17 cellular contexts compared by ENCODE assay signal in the genomic region with DNA sequence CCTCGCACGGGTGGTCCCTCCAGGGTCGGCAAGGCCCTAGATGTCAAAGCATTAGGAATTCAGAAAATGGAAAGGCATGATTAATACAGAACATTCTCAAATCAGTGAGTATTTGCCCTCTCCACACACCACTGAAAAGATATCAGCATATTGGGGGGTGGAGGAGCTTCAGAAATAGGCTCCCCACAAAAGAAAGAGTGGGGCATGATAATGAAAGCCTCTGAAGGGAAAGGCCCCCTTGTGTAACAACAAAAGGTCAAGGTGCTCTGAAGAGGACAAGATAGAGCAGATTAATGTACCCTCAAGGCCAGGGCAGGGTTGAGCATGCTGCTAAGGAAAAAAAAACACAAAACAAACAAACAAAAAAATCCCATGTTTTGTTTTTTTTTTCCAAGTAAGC. TPM values are rescaled to one million over a fixed set of nuclear protein-coding genes. Genes with fewer than 3 reads are reported as not detected.
DNase-seq lines count a peak whose midpoint lies in the region; ATAC-seq and TF ChIP-seq lines count a peak whose summit lies in the region.
"Had no signal": no experiment of that assay in that cellular context is flagged by ENCODE, and none has a peak within 500 bp of the region (broad histone marks: within the 10 kb centered on the region; RNA-seq: fewer than 3 reads in every experiment).

No MANE protein-coding gene starts in this region.

- ATAC-seq in thoracic aorta (ENCODE audit: insufficient number of reproducible peaks, low FRiP score, low read depth) (peak; percentile 1), HG02759 (IDR thresholded peaks at IDR 0.05; ENCODE audit: unreplicated experiment) (no peak)
- no peak for ATAC-seq in naive thymus-derived CD8-positive, alpha-beta T cell
- ATAC-seq: left lobe of liver had no signal

- H3K27ac Mint-ChIP-seq in MCF 10A (ENCODE audit: low read depth, unreplicated experiment) (no peak overlapping the region), nephron progenitor cell (peak overlapping the region; percentile 10)
- H3K27ac Mint-ChIP-seq in naive thymus-derived CD8-positive, alpha-beta T cell = no peak overlapping the region

- H3K9me3 ChIP-seq in breast epithelium (no peaks in the 10 kb centered on the region), adipocyte (ENCODE audit: control insufficient read depth, low read length) (no peaks in the 10 kb centered on the region), thoracic aorta (no peaks in the 10 kb centered on the region)
- H3K9me3 ChIP-seq: Peyer's patch had no signal

- H3K4me1 ChIP-seq in breast epithelium (no peaks in the 10 kb centered on the region), adipocyte (ENCODE audit: control insufficient read depth, insufficient read depth, low read length) (peaks cover 76% of the 10 kb centered on the region), thoracic aorta (ENCODE audit: control insufficient read depth in 1 of 2, low read depth in 2 of 2) (peaks cover 21 to 52% of the 10 kb centered on the region in 2 donors)
- H3K4me1 ChIP-seq: Peyer's patch had no signal

- CTCF ChIA-PET in MCF 10A (lab: Yijun Ruan, JAX) = interaction anchor here (0.7 kb wide), 1 partner anchor 184 kb away, joined by 3 read pairs; no protein-coding TSS in a partner anchor

- H3K27me3 Mint-ChIP-seq in MCF 10A (ENCODE audit: insufficient read depth, unreplicated experiment) (no peaks in the 10 kb centered on the region), nephron progenitor cell (ENCODE audit: low read depth, poor library complexity) (no peaks in the 10 kb centered on the region)
- no peaks in the 10 kb centered on the region for H3K27me3 Mint-ChIP-seq in naive thymus-derived CD8-positive, alpha-beta T cell

- H3K36me3 ChIP-seq in breast epithelium = no peaks in the 10 kb centered on the region
- peaks cover 19% of the 10 kb centered on the region for H3K36me3 ChIP-seq in adipocyte (ENCODE audit: control insufficient read depth, insufficient read depth, low read length, severe bottlenecking)
- H3K36me3 ChIP-seq in thoracic aorta = peaks cover 13% of the 10 kb centered on the region

- no peaks in the 10 kb centered on the region for H3K4me1 Mint-ChIP-seq in MCF 10A (ENCODE audit: insufficient read depth, unreplicated experiment)
- H3K4me1 Mint-ChIP-seq in nephron progenitor cell = peaks cover 43% of the 10 kb centered on the region
- H3K4me1 Mint-ChIP-seq in naive thymus-derived CD8-positive, alpha-beta T cell = no peaks in the 10 kb centered on the region

- H3K9ac ChIP-seq in adipocyte (ENCODE audit: low read length) = peak overlapping the region; percentile 83

- H3K4me3 ChIP-seq in breast epithelium = no peak overlapping the region
- peak overlapping the region; percentile 17 for H3K4me3 ChIP-seq in adipocyte (ENCODE audit: low read length)
- no peak overlapping the region for H3K4me3 ChIP-seq in thoracic aorta
- H3K4me3 ChIP-seq: Peyer's patch had no signal

- H3K27me3 ChIP-seq in breast epithelium (no peaks in the 10 kb centered on the region), adipocyte (replicated peaks; ENCODE audit: control insufficient read depth, insufficient read depth, low read length) (no peaks in the 10 kb centered on the region), thoracic aorta (replicated peaks; ENCODE audit: insufficient read depth) (no peaks in the 10 kb centered on the region)
- H3K27me3 ChIP-seq: Peyer's patch had no signal

- no TSS peak for BruUV-seq in MCF 10A (replicated peaks; lab: Mats Ljungman, UMichigan)

- H3K27ac ChIP-seq in breast epithelium = peak overlapping the region; percentile 52 to 75
- H3K27ac ChIP-seq in thoracic aorta = peak overlapping the region; percentile 6 to 50
- H3K27ac ChIP-seq: Peyer's patch, VCaP had no signal

- DNase-seq in breast epithelium (ENCODE audit: low spot score in 2 of 2) = no peak
- DNase-seq in MCF 10A (ENCODE audit: unreplicated experiment) = no peak
- DNase-seq in adipocyte (ENCODE audit: low read depth) = no peak
- no peak for DNase-seq in nephron progenitor cell
- DNase-seq in thoracic aorta (ENCODE audit: low spot score) = no peak
- no peak for DNase-seq in NCI-H1092 (lab: John Stamatoyannopoulos, UW)
- no peak for DNase-seq in naive thymus-derived CD8-positive, alpha-beta T cell
- DNase-seq: activated naive CD4-positive, alpha-beta T cell; effector CD4-positive, alpha-beta T cell; NCI-H2081; NCI-H748 treated with DMSO at 0.1 percent for 48 hours; Peyer's patch; stimulated activated CD4-positive, alpha-beta T cell treated with anti-CD3 and anti-CD28 coated beads, Interleukin-12 subunit alpha, Interleukin-12 subunit beta, amount 100 ng/mL, for 4 hours; SW 1271 had no signal

- POLR2A ChIA-PET in MCF 10A (lab: Yijun Ruan, JAX) = interaction anchor here (1.6 kb wide), 1 partner anchor 12 kb away, joined by 3 read pairs; no protein-coding TSS in a partner anchor
- POLR2A ChIA-PET in naive thymus-derived CD8-positive, alpha-beta T cell (lab: Charles Lee) = no interaction called here

- intact Hi-C loops in breast epithelium (cut with DNase I; ENCODE audit: low total_unique reads) = no loop called here
- intact Hi-C loops in MCF 10A (cut with micrococcal nuclease) = no loop called here

- H3K36me3 Mint-ChIP-seq in MCF 10A (ENCODE audit: insufficient read depth, unreplicated experiment) = peaks cover 46% of the 10 kb centered on the region
- peaks cover 82% of the 10 kb centered on the region for H3K36me3 Mint-ChIP-seq in nephron progenitor cell (ENCODE audit: low read depth)
- H3K36me3 Mint-ChIP-seq in naive thymus-derived CD8-positive, alpha-beta T cell = peaks cover 5 to 49% (median 43%) of the 10 kb centered on the region in 3 donors

- TF ChIP-seq CTCF in breast epithelium (IDR thresholded peaks at IDR 0.05) (no peak), MCF 10A (IDR thresholded peaks at IDR 0.05; ENCODE audit: unreplicated experiment) (no peak), nephron progenitor cell (IDR thresholded peaks at IDR 0.05) (no peak), thoracic aorta (IDR thresholded peaks at IDR 0.05) (no peak)

- TF ChIP-seq POLR2A in breast epithelium (IDR thresholded peaks at IDR 0.05) = no peak

- H3K9me3 Mint-ChIP-seq in MCF 10A (ENCODE audit: unreplicated experiment) (no peaks in the 10 kb centered on the region), nephron progenitor cell (peaks cover 6% of the 10 kb centered on the region)
- peaks cover 0 to 2% (median 0%) of the 10 kb centered on the region in 9 donors for H3K9me3 Mint-ChIP-seq in naive thymus-derived CD8-positive, alpha-beta T cell

- no peak overlapping the region for H3K4me3 Mint-ChIP-seq in MCF 10A (ENCODE audit: unreplicated experiment)
- H3K4me3 Mint-ChIP-seq in nephron progenitor cell = no peak overlapping the region
- no peak overlapping the region for H3K4me3 Mint-ChIP-seq in naive thymus-derived CD8-positive, alpha-beta T cell

RNA-seq across cellular contexts. Expression of a gene that starts 27.2 kb away (rescaled TPM):
- 1 to 10 TPM; 2.7 to 4.1 (median 2.9) TPM for total RNA-seq in breast epithelium
- 1.4 and 1.7 TPM in 2 replicates for total RNA-seq in MCF 10A (2022)
- total RNA-seq in thoracic aorta = 10 to 100 TPM; 10.3 to 22.3 TPM
- total RNA-seq in naive thymus-derived CD8-positive, alpha-beta T cell = not detected
- under 1 TPM in 1 of 3 donors, not detected in 2; 0.01 TPM for polyA plus RNA-seq in naive thymus-derived CD8-positive, alpha-beta T cell
